In genomic region chr2:231713738-231714638, GRCh38 we compare ENCODE assay signal across 8 cellular contexts. TPM values are rescaled to one million over a fixed set of nuclear protein-coding genes. Genes with fewer than 3 reads are reported as not detected.
A peak's percentile ranks its signal among the peaks of the same experiment; 100 is the strongest.
DNase-seq lines count a peak whose midpoint lies in the region; TF ChIP-seq lines count a peak whose summit lies in the region.

No MANE protein-coding gene starts in this region.

- peak; percentile 64 for DNase-seq in NK-92 treated with Interleukin-12 subunit alpha and Interleukin-12 subunit beta, amount 100 ng/mL, for 24 hours (lab: John Stamatoyannopoulos, UW)
- no peak for DNase-seq in NK-92 (lab: John Stamatoyannopoulos, UW; ENCODE audit: unreplicated experiment)
- DNase-seq in M059J (ENCODE audit: low read depth): peak; percentile 88
- peak; percentile 60 for DNase-seq in SIG-M5 (lab: John Stamatoyannopoulos, UW)
- DNase-seq in activated gamma-delta T cell treated with anti-CD3 and anti-CD28 coated beads, Interleukin-2, amount 50 U/mL, for 16 hours (ENCODE audit: low read depth): peak; percentile 88
- DNase-seq in foreskin melanocyte: peak; percentile 77
- peak in 48 of 49 donors; percentile 27 to 95 (median 68) for DNase-seq in substantia nigra (lab: John Stamatoyannopoulos, UW)

- peaks cover 35 to 48% of the 10 kb centered on the region in 2 experiments for H3K4me1 ChIP-seq in neutrophil (ENCODE audit: control insufficient read depth in 1 of 2, insufficient read depth in 1 of 2, low read depth in 1 of 2, low read length in 1 of 2)

- H3K27ac ChIP-seq in neutrophil: peak overlapping the region; percentile 58
- H3K27ac ChIP-seq in substantia nigra (ENCODE audit: low read depth, low read length, poor library complexity, severe bottlenecking): peak overlapping the region; percentile 46

- H3K27me3 ChIP-seq in neutrophil: no peaks in the 10 kb centered on the region

- no peaks in the 10 kb centered on the region for H3K9me3 ChIP-seq in neutrophil

- no peak overlapping the region for H3K4me3 ChIP-seq in neutrophil (ENCODE audit: low read depth in 1 of 2, low read length in 1 of 2)

- TF ChIP-seq CTCF in neutrophil (IDR thresholded peaks at IDR 0.05): peak; percentile 92

- no peaks in the 10 kb centered on the region for H3K36me3 ChIP-seq in neutrophil

RNA-seq across cellular contexts. Expression of gene PTMA, which starts 5.7 kb away (rescaled TPM):
- total RNA-seq in M059J (2014; rRNA removed; shearing (Covaris generic)): 1,301 and 1,473 TPM in 2 replicates
